ENCODE assay signal across 1 cellular context in the genomic region with DNA sequence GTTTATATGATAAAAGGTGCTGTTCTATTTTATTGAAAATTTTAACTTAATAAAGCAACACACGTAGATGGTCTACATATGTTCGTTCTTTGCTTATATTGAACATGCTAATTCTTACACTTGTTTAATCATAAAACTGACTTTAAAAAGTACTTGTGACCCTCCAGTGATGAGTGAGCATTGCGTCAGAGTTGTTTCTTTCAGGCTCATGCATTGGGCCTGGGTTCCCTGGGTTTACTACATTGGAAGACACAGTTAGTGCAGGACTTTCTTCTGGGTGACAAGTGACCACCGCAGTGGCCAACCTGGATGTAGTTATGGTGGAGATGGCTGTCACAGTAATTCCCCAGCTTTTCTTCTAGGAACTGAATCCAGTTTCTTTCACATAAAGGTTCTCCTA. TPM values are rescaled to one million over a fixed set of nuclear protein-coding genes. Genes with fewer than 3 reads are reported as not detected.
"Had no signal": no experiment of that assay in that cellular context is flagged by ENCODE, and none has a peak within 500 bp of the region (broad histone marks: within the 10 kb centered on the region; RNA-seq: fewer than 3 reads in every experiment).

No MANE protein-coding gene starts in this region.

RNA-seq across cellular contexts. Expression of gene CD8A, which starts 57.2 kb away (rescaled TPM):
- total RNA-seq: urinary bladder had no signal
